In the genomic region with DNA sequence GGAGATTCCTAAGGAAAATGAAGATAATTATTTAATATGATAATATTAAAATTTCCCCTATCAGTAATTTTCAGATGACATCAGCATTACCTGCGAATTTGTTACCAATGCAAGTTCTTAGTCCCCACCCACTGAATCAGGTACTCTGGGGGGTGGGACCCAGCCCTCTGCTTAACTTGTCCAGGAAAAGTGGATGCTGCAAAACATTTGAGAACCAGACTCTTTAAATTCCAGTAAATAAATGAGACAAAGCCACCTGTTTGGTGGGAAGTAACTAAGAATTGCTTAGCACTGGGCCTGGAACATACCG, we compare ENCODE assay signal across 8 cellular contexts. TPM values are rescaled to one million over a fixed set of nuclear protein-coding genes. Genes with fewer than 3 reads are reported as not detected.
DNase-seq lines count a peak whose midpoint lies in the region; ATAC-seq and TF ChIP-seq lines count a peak whose summit lies in the region.

No MANE protein-coding gene starts in this region.

- peaks cover 0 to 22% (median 10%) of the 10 kb centered on the region in 9 donors for H3K36me3 ChIP-seq in heart right ventricle
- peaks cover 1 to 7% of the 10 kb centered on the region in 2 donors for H3K36me3 ChIP-seq in mucosa of rectum (ENCODE audit: control insufficient read depth in 2 of 2, insufficient read depth in 2 of 2, low read length in 2 of 2)
- no peaks in the 10 kb centered on the region for H3K36me3 ChIP-seq in uterus

- H3K9me3 ChIP-seq in heart right ventricle: peaks cover 0 to 20% (median 0%) of the 10 kb centered on the region in 11 donors
- peaks cover 0 to 2% of the 10 kb centered on the region in 2 donors for H3K9me3 ChIP-seq in mucosa of rectum (ENCODE audit: control insufficient read depth in 2 of 2, low read length in 2 of 2)
- no peaks in the 10 kb centered on the region for H3K9me3 ChIP-seq in uterus

- TF ChIP-seq CTCF in heart right ventricle (IDR thresholded peaks at IDR 0.05) (no peak), brain (conservative IDR thresholded peaks at IDR 0.05) (no peak), uterus (IDR thresholded peaks at IDR 0.05) (no peak), GM13976 (IDR thresholded peaks at IDR 0.05; ENCODE audit: borderline replicate concordance, control extremely low read depth, extremely low read depth, insufficient read depth, missing control alignments) (no peak)

- DNase-seq in heart right ventricle: no peak
- no peak for DNase-seq in left ventricle myocardium superior
- no peak for DNase-seq in uterus
- no peak for DNase-seq in GM13976 (ENCODE audit: low spot score)
- no peak for DNase-seq in NCI-H1092 treated with DMSO at 0.1 percent for 48 hours (lab: John Stamatoyannopoulos, UW)
- DNase-seq in NCI-H1417 treated with DMSO at 0.1 percent for 48 hours (lab: John Stamatoyannopoulos, UW): no peak

- H3K4me3 Mint-ChIP-seq in brain: peak overlapping the region; percentile 90 to 99 (median 98)

- H3K27ac Mint-ChIP-seq in brain: peak overlapping the region in 4 of 5 experiments; percentile 94 to 99 (median 97)

- H3K4me1 ChIP-seq in heart right ventricle (peaks cover 0 to 17% (median 8%) of the 10 kb centered on the region in 9 donors), mucosa of rectum (ENCODE audit: control insufficient read depth in 2 of 2, insufficient read depth in 2 of 2, low read length in 2 of 2) (peaks cover 6 to 7% of the 10 kb centered on the region in 2 donors), uterus (no peaks in the 10 kb centered on the region)

- WGBS in heart right ventricle, 2 donors: 67 to 71% methylated on average over 2 of the region's 2 CpGs

- peaks cover 14% of the 10 kb centered on the region for H3K27me3 Mint-ChIP-seq in brain

- peak overlapping the region in 9 of 10 donors; percentile 48 to 95 (median 88) for H3K4me3 ChIP-seq in heart right ventricle
- H3K4me3 ChIP-seq in mucosa of rectum (ENCODE audit: low read length in 2 of 2): peak overlapping the region; percentile 81 to 90
- peak overlapping the region; percentile 82 to 98 for H3K4me3 ChIP-seq in uterus

- peaks cover 30% of the 10 kb centered on the region for H3K36me3 Mint-ChIP-seq in brain

- in situ Hi-C loops in GM13976 (cut with MboI; ENCODE audit: low sequenced_read_pairs, unreplicated experiment): no loop called here

- intact Hi-C loops in heart right ventricle (cut with DNase I): loop anchor here in 3 of 10 donors (2.0 to 5.0 kb wide), 4 partner anchors 41 to 155 kb away; a partner anchor contains a TSS
- intact Hi-C loops in left ventricle myocardium superior (cut with micrococcal nuclease): no loop called here
- intact Hi-C loops in uterus (cut with DNase I; ENCODE audit: low total_unique reads): no loop called here

- peaks cover 0 to 10% (median 0%) of the 10 kb centered on the region in 7 donors for H3K27me3 ChIP-seq in heart right ventricle
- no peaks in the 10 kb centered on the region for H3K27me3 ChIP-seq in mucosa of rectum (ENCODE audit: control insufficient read depth in 2 of 2, insufficient read depth in 2 of 2, low read length in 2 of 2)
- H3K27me3 ChIP-seq in uterus: no peaks in the 10 kb centered on the region

- peaks cover 0 to 18% (median 5%) of the 10 kb centered on the region in 5 experiments for H3K9me3 Mint-ChIP-seq in brain

- H3K27ac ChIP-seq in heart right ventricle: peak overlapping the region in 5 of 10 donors; percentile 81 to 91 (median 87)
- no peak overlapping the region for H3K27ac ChIP-seq in mucosa of rectum (ENCODE audit: low read depth in 2 of 2, low read length in 2 of 2)
- H3K27ac ChIP-seq in uterus: no peak overlapping the region

- H3K4me1 Mint-ChIP-seq in brain: peaks cover 22% of the 10 kb centered on the region

- ATAC-seq in heart right ventricle (no peak), left ventricle myocardium superior (no peak)

- no peak overlapping the region for H3K9ac ChIP-seq in mucosa of rectum (ENCODE audit: low read depth in 1 of 2, low read length in 2 of 2)

- TF ChIP-seq POLR2A in uterus (IDR thresholded peaks at IDR 0.05): no peak

RNA-seq across cellular contexts. Expression of a gene that starts 0.5 kb away (rescaled TPM):
- total RNA-seq in heart right ventricle (1 to 10 TPM; 2.6 to 5.0 (median 3.5) TPM), left ventricle myocardium superior (3.4 TPM), uterus (10 to 100 TPM in 3 of 4 donors, 1 to 10 TPM in 1; 1.3 to 15.6 (median 12.1) TPM)
- polyA plus RNA-seq in heart right ventricle (1 to 10 TPM; 3.0 to 4.3 TPM), brain (ENCODE audit: insufficient read depth, low read depth, low replicate concordance) (7.4 TPM)

RNA-seq across cellular contexts. Expression of a gene that starts 39.5 kb away (rescaled TPM):
- total RNA-seq in heart right ventricle (10 to 100 TPM; 16.4 to 27.6 (median 19.2) TPM), left ventricle myocardium superior (21.6 TPM), uterus (100 to 1,000 TPM in 1 of 4 donors, 10 to 100 TPM in 3; 16.9 to 209 (median 39.6) TPM)
- polyA plus RNA-seq in heart right ventricle (1 to 10 TPM; 6.2 to 8.5 TPM), brain (ENCODE audit: insufficient read depth, low read depth, low replicate concordance) (1.3 TPM)
